ENCODE assay signal across 11 cellular contexts in genomic region chr9:101029300-101030021, GRCh38. TPM values are rescaled to one million over a fixed set of nuclear protein-coding genes. Genes with fewer than 3 reads are reported as not detected.
A peak's percentile ranks its signal among the peaks of the same experiment; 100 is the strongest.
DNase-seq lines count a peak whose midpoint lies in the region; ATAC-seq and TF ChIP-seq lines count a peak whose summit lies in the region.
"Had no signal": no experiment of that assay in that cellular context is flagged by ENCODE, and none has a peak within 500 bp of the region (broad histone marks: within the 10 kb centered on the region; RNA-seq: fewer than 3 reads in every experiment).

No MANE protein-coding gene starts in this region.

- peak; percentile 31 for DNase-seq in NCI-H510A treated with DMSO at 0.1 percent for 48 hours (lab: John Stamatoyannopoulos, UW)
- no peak for DNase-seq in NCI-H510A (lab: John Stamatoyannopoulos, UW)
- DNase-seq in choroid plexus epithelial cell (ENCODE audit: low read depth) = peak; percentile 0
- DNase-seq in left kidney (ENCODE audit: low read depth, low spot score) = peak; percentile 70
- no peak for DNase-seq in HK-2 (ENCODE audit: unreplicated experiment)
- DNase-seq in OCI-LY7 (ENCODE audit: low spot score) = no peak
- DNase-seq: activated CD8-positive, alpha-beta T cell treated with anti-CD3 and anti-CD28 coated beads, Interleukin-2, amount 10 ng/mL, durations not matched to agents 7 days and 5 days had no signal

- H3K4me2 ChIP-seq in OCI-LY7 (ENCODE audit: low read length) = no peak overlapping the region

- no peak overlapping the region for H3K9ac ChIP-seq in stomach smooth muscle (ENCODE audit: low read length in 2 of 2)

- H3K4me3 ChIP-seq in choroid plexus epithelial cell (ENCODE audit: low read depth, low read length) (no peak overlapping the region), stomach smooth muscle (ENCODE audit: low read length in 2 of 2) (peak overlapping the region; percentile 66), OCI-LY7 (ENCODE audit: low read depth, low read length, poor library complexity, severe bottlenecking) (no peak overlapping the region)

- ATAC-seq in GM21528 (IDR thresholded peaks at IDR 0.05; ENCODE audit: low FRiP score, unreplicated experiment) = no peak

- intact Hi-C loops in OCI-LY7 (cut with micrococcal nuclease; ENCODE audit: unreplicated experiment) = no loop called here

- no peaks in the 10 kb centered on the region for H3K79me2 ChIP-seq in OCI-LY7 (ENCODE audit: insufficient read depth, low read depth, low read length)

- H4K20me1 ChIP-seq in OCI-LY7 (ENCODE audit: insufficient read depth, low read length) = no peaks in the 10 kb centered on the region

- H3K36me3 ChIP-seq in stomach smooth muscle (ENCODE audit: control insufficient read depth in 2 of 2, insufficient read depth in 2 of 2, low read length in 2 of 2) (no peaks in the 10 kb centered on the region), OCI-LY7 (ENCODE audit: insufficient read depth, low read length) (no peaks in the 10 kb centered on the region)

- H3K9me2 ChIP-seq in OCI-LY7 (ENCODE audit: insufficient read depth, low read length) = no peaks in the 10 kb centered on the region

- H3K4me1 ChIP-seq in stomach smooth muscle (ENCODE audit: control insufficient read depth, insufficient read depth, low read length) (peaks cover 4% of the 10 kb centered on the region), OCI-LY7 (ENCODE audit: insufficient read depth, low read length, poor library complexity, severe bottlenecking) (no peaks in the 10 kb centered on the region)

- no TSS peak for BruUV-seq in OCI-LY7 (replicated peaks; lab: Mats Ljungman, UMichigan)

- CTCF ChIA-PET in OCI-LY7 (lab: Charles Lee; ENCODE audit: unreplicated experiment) = no interaction called here

- H3K9me3 ChIP-seq in stomach smooth muscle (ENCODE audit: control insufficient read depth in 2 of 2, low read length in 2 of 2) (no peaks in the 10 kb centered on the region), OCI-LY7 (ENCODE audit: low read length) (no peaks in the 10 kb centered on the region)

- TF ChIP-seq CTCF in choroid plexus epithelial cell (conservative IDR thresholded peaks at IDR 0.05; ENCODE audit: low read depth, low read length) = no peak
- no peak for TF ChIP-seq CTCF in OCI-LY7 (conservative IDR thresholded peaks at IDR 0.05; ENCODE audit: low read length)

- H3K27ac ChIP-seq in stomach smooth muscle (ENCODE audit: low read length) = no peak overlapping the region
- no peak overlapping the region for H3K27ac ChIP-seq in OCI-LY7 (ENCODE audit: low read depth, low read length, poor library complexity, severe bottlenecking)

- POLR2A ChIA-PET in OCI-LY7 (lab: Charles Lee) = interaction anchor here (1.0 kb wide), 1 partner anchor 350 kb away, joined by 3 read pairs; no protein-coding TSS in a partner anchor

- no peak overlapping the region for H2AFZ ChIP-seq in OCI-LY7 (ENCODE audit: low read length)

- H3K27me3 ChIP-seq in stomach smooth muscle (ENCODE audit: control insufficient read depth in 1 of 2, insufficient read depth in 2 of 2, low read length in 2 of 2) = peaks cover 21 to 37% of the 10 kb centered on the region in 2 donors

RNA-seq across cellular contexts. Expression of gene PLPPR1, which starts 0.9 kb away (rescaled TPM):
- not detected in 2 replicates for total RNA-seq in OCI-LY7 (2014; rRNA removed; shearing (Covaris generic))
- total RNA-seq in OCI-LY7 (2022) = not detected in 2 replicates
- total RNA-seq: activated CD8-positive, alpha-beta T cell treated with anti-CD3 and anti-CD28 coated beads, Interleukin-2, amount 10 ng/mL, durations not matched to agents 7 days and 5 days; aorta; B cell had no signal

Comparison
In these comparisons a context has a peak if more than half of its experiments do, and no peak if none do; other contexts are left out.
1. DNase-seq: peak in NCI-H510A treated with DMSO at 0.1 percent for 48 hours (single experiment), choroid plexus epithelial cell (single experiment) and left kidney (single experiment); none in NCI-H510A (single experiment), HK-2 (single experiment) and OCI-LY7 (single experiment).
2. H3K4me3 ChIP-seq: peak in stomach smooth muscle (2 of 2); none in choroid plexus epithelial cell (single experiment) and OCI-LY7 (single experiment).